17 cellular contexts compared by ENCODE assay signal in the genomic region with DNA sequence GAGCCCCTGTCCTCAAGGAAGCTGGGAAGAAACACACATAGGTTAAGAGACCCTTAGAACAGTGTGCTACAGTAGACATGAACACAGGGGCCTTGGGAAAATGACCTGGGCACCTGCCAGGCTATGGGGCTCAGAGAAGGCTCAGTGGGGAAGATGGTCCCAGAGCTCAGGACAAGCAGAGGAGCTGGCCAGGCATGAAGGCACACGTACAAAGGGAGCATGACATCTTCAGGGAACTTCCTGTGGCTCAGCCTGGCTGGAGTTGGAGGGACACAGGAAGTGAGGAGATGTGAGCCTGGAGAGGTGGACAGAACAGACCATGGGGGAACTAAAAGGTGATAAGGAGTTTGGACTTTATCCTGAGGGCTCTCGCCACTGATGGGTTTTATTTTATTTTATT. TPM values are rescaled to one million over a fixed set of nuclear protein-coding genes. Genes with fewer than 3 reads are reported as not detected.
DNase-seq lines count a peak whose midpoint lies in the region; ATAC-seq, FAIRE-seq and TF ChIP-seq lines count a peak whose summit lies in the region.
"Had no signal": no experiment of that assay in that cellular context is flagged by ENCODE, and none has a peak within 500 bp of the region (broad histone marks: within the 10 kb centered on the region; RNA-seq: fewer than 3 reads in every experiment).

No MANE protein-coding gene starts in this region.

- no peak overlapping the region for H3K4me2 ChIP-seq in endothelial cell of umbilical vein (ENCODE audit: insufficient read depth, low read length)
- H3K4me2 ChIP-seq: GM23338 had no signal

- no peaks in the 10 kb centered on the region for H4K20me1 ChIP-seq in endothelial cell of umbilical vein (replicated peaks; ENCODE audit: control insufficient read depth, extremely low read depth, insufficient read depth, low read length)

- intact Hi-C loops in left ventricle myocardium inferior (cut with micrococcal nuclease), result no loop called here
- intact Hi-C loops in Right ventricle myocardium superior (cut with DNase I), result no loop called here
- intact Hi-C loops in endothelial cell of umbilical vein (cut with micrococcal nuclease), result no loop called here
- intact Hi-C loops in naive thymus-derived CD4-positive, alpha-beta T cell (cut with micrococcal nuclease), result no loop called here
- intact Hi-C loops in upper lobe of right lung (cut with DNase I), result no loop called here

- peak overlapping the region in 1 of 10 donors; percentile 18 for H3K4me3 Mint-ChIP-seq in naive thymus-derived CD4-positive, alpha-beta T cell
- H3K4me3 Mint-ChIP-seq: activated CD4-positive, alpha-beta memory T cell treated with anti-CD3 and anti-CD28 coated beads, Interleukin-2, amount 10 ng/mL, durations not matched to agents 7 days and 5 days; endodermal cell; GM23338 had no signal

- no TSS peak for BruUV-seq in endothelial cell of umbilical vein (replicated peaks; lab: Mats Ljungman, UMichigan)

- H3K36me3 ChIP-seq in left ventricle myocardium inferior, result peaks cover 40% of the 10 kb centered on the region
- peaks cover 22 to 33% of the 10 kb centered on the region in 2 experiments for H3K36me3 ChIP-seq in endothelial cell of umbilical vein (ENCODE audit: control insufficient read depth in 2 of 2, extremely low read depth in 1 of 2, insufficient read depth in 2 of 2, low read length in 2 of 2)
- H3K36me3 ChIP-seq in naive thymus-derived CD4-positive, alpha-beta T cell (ENCODE audit: control insufficient read depth in 2 of 3, insufficient read depth in 3 of 3, low read length in 3 of 3), result peaks cover 0 to 24% (median 0%) of the 10 kb centered on the region in 3 experiments
- peaks cover 32% of the 10 kb centered on the region for H3K36me3 ChIP-seq in upper lobe of right lung
- H3K36me3 ChIP-seq: neutrophil had no signal

- H3K4me1 ChIP-seq in left ventricle myocardium inferior (peaks cover 96% of the 10 kb centered on the region), endothelial cell of umbilical vein (ENCODE audit: control insufficient read depth, extremely low read depth, insufficient read depth, low read length) (peaks cover 50% of the 10 kb centered on the region), upper lobe of right lung (peaks cover 37% of the 10 kb centered on the region)
- H3K4me1 ChIP-seq in naive thymus-derived CD4-positive, alpha-beta T cell (ENCODE audit: control insufficient read depth in 2 of 2, insufficient read depth in 2 of 2, low read length in 2 of 2), result peaks cover 26 to 34% of the 10 kb centered on the region in 2 donors

- DNase-seq in left ventricle myocardium inferior, result no peak
- DNase-seq in Right ventricle myocardium superior, result no peak
- DNase-seq in endothelial cell of umbilical vein (ENCODE audit: low read depth, low spot score), result no peak
- no peak for DNase-seq in naive thymus-derived CD4-positive, alpha-beta T cell
- DNase-seq in upper lobe of right lung, result no peak
- no peak for DNase-seq in kidney glomerular epithelial cell (lab: John Stamatoyannopoulos, UW)
- DNase-seq in AG08396 (ENCODE audit: low spot score), result no peak
- DNase-seq in NCI-H510A treated with DMSO at 0.1 percent for 48 hours (lab: John Stamatoyannopoulos, UW), result no peak
- DNase-seq: activated CD4-positive, alpha-beta memory T cell treated with anti-CD3 and anti-CD28 coated beads, Interleukin-2, amount 10 ng/mL, durations not matched to agents 7 days and 5 days; activated effector memory CD4-positive, alpha-beta T cell treated with anti-CD3 and anti-CD28 coated beads, Interleukin-2, amount 50 U/mL, for 16 hours; DMS 273 treated with DMSO at 0.1 percent for 48 hours; endodermal cell; NK-92 treated with Interleukin-12 subunit alpha and Interleukin-12 subunit beta, amount 100 ng/mL, for 24 hours; stimulated activated naive CD4-positive, alpha-beta T cell treated with Interleukin-2 at 50 U/mL for 16 hours had no signal

- peak; percentile 48 for FAIRE-seq in endothelial cell of umbilical vein (lab: Jason Lieb, UNC)

- peaks cover 32% of the 10 kb centered on the region for H3K79me2 ChIP-seq in endothelial cell of umbilical vein (ENCODE audit: control insufficient read depth, insufficient read depth, low read length)

- dilution Hi-C loops in endothelial cell of umbilical vein (cut with MboI; ENCODE audit: extremely low pct_ligation_motif_present, low sequenced_read_pairs), result no loop called here

- peak overlapping the region in 5 of 9 donors; percentile 60 to 91 (median 75) for H3K27ac Mint-ChIP-seq in naive thymus-derived CD4-positive, alpha-beta T cell
- H3K27ac Mint-ChIP-seq: activated CD4-positive, alpha-beta memory T cell treated with anti-CD3 and anti-CD28 coated beads, Interleukin-2, amount 10 ng/mL, durations not matched to agents 7 days and 5 days; endodermal cell; GM23338 had no signal

- H2AFZ ChIP-seq in endothelial cell of umbilical vein (ENCODE audit: low read depth, low read length), result no peak overlapping the region
- H2AFZ ChIP-seq: GM23338 had no signal

- H3K4me1 Mint-ChIP-seq in naive thymus-derived CD4-positive, alpha-beta T cell, result peaks cover 37 to 56% (median 52%) of the 10 kb centered on the region in 7 donors

- POLR2A ChIA-PET in endothelial cell of umbilical vein (lab: Charles Lee), result interaction anchor here (0.6 kb wide), 1 partner anchor 137 kb away, joined by 10 read pairs; no protein-coding TSS in a partner anchor
- POLR2A ChIA-PET in naive thymus-derived CD4-positive, alpha-beta T cell (lab: Charles Lee), result no interaction called here

- no peaks in the 10 kb centered on the region for H3K9me1 ChIP-seq in endothelial cell of umbilical vein (replicated peaks; ENCODE audit: control insufficient read depth, extremely low read depth, insufficient read depth, low read length)

- H3K36me3 Mint-ChIP-seq in naive thymus-derived CD4-positive, alpha-beta T cell, result peaks cover 0 to 9% (median 2%) of the 10 kb centered on the region in 5 donors

- peaks cover 0 to 33% (median 4%) of the 10 kb centered on the region in 5 donors for H3K27me3 Mint-ChIP-seq in naive thymus-derived CD4-positive, alpha-beta T cell

- H3K9me3 ChIP-seq in left ventricle myocardium inferior (replicated peaks) (no peaks in the 10 kb centered on the region), endothelial cell of umbilical vein (replicated peaks; ENCODE audit: control insufficient read depth, insufficient read depth, low read length) (no peaks in the 10 kb centered on the region), upper lobe of right lung (no peaks in the 10 kb centered on the region)
- no peaks in the 10 kb centered on the region for H3K9me3 ChIP-seq in naive thymus-derived CD4-positive, alpha-beta T cell (ENCODE audit: control insufficient read depth in 2 of 3, low read length in 3 of 3)
- H3K9me3 ChIP-seq: neutrophil, SJSA1 had no signal

- no peaks in the 10 kb centered on the region for H3K27me3 ChIP-seq in left ventricle myocardium inferior (ENCODE audit: low read depth)
- no peaks in the 10 kb centered on the region for H3K27me3 ChIP-seq in endothelial cell of umbilical vein (ENCODE audit: control insufficient read depth in 2 of 2, insufficient read depth in 2 of 2, low read length in 2 of 2)
- H3K27me3 ChIP-seq in naive thymus-derived CD4-positive, alpha-beta T cell (ENCODE audit: control insufficient read depth in 2 of 2, insufficient read depth in 2 of 2, low read length in 2 of 2), result peaks cover 0 to 6% of the 10 kb centered on the region in 2 donors
- H3K27me3 ChIP-seq in upper lobe of right lung, result peaks cover 9% of the 10 kb centered on the region

- no peak overlapping the region for H3K9ac ChIP-seq in endothelial cell of umbilical vein (replicated peaks; ENCODE audit: extremely low read depth, insufficient read depth, low read length)

- peak overlapping the region; percentile 95 for H3K27ac ChIP-seq in left ventricle myocardium inferior (replicated peaks)
- H3K27ac ChIP-seq in endothelial cell of umbilical vein (ENCODE audit: insufficient read depth, low read depth, low read length), result no peak overlapping the region
- H3K27ac ChIP-seq in naive thymus-derived CD4-positive, alpha-beta T cell (ENCODE audit: low read depth, low read length), result no peak overlapping the region
- H3K27ac ChIP-seq in upper lobe of right lung, result peak overlapping the region; percentile 52
- H3K27ac ChIP-seq: neutrophil, SJSA1 had no signal

- peak overlapping the region; percentile 87 for H3K4me3 ChIP-seq in left ventricle myocardium inferior
- H3K4me3 ChIP-seq in endothelial cell of umbilical vein (replicated peaks in 1 of 3; ENCODE audit: insufficient read depth in 1 of 3, low read depth in 1 of 3, low read length in 3 of 3), result no peak overlapping the region
- no peak overlapping the region for H3K4me3 ChIP-seq in naive thymus-derived CD4-positive, alpha-beta T cell (ENCODE audit: low read length)
- peak overlapping the region; percentile 64 for H3K4me3 ChIP-seq in upper lobe of right lung
- H3K4me3 ChIP-seq: GM23338, SJSA1 had no signal

- ATAC-seq in Right ventricle myocardium superior (ENCODE audit: poor library complexity), result no peak
- ATAC-seq in naive thymus-derived CD4-positive, alpha-beta T cell, result no peak
- no peak for ATAC-seq in upper lobe of right lung
- ATAC-seq: GM23338 had no signal

- CTCF ChIA-PET in endothelial cell of umbilical vein (lab: Charles Lee), result interaction anchor here (2.8 to 15.5 kb wide), 3 partner anchors 35 to 47 kb away, joined by 13 to 204 read pairs (median 97); no protein-coding TSS in a partner anchor
- CTCF ChIA-PET in naive thymus-derived CD4-positive, alpha-beta T cell (lab: Charles Lee), result interaction anchor here (1.6 kb wide), 1 partner anchor 47 kb away, joined by 4 read pairs; no protein-coding TSS in a partner anchor

- no peak for TF ChIP-seq CTCF in left ventricle myocardium inferior (IDR thresholded peaks at IDR 0.05; ENCODE audit: borderline replicate concordance)
- TF ChIP-seq CTCF in endothelial cell of umbilical vein (IDR thresholded peaks at IDR 0.05; ENCODE audit: extremely low read depth in 1 of 2, insufficient read depth in 1 of 2, low read depth in 1 of 2, low read length in 2 of 2), result no peak
- TF ChIP-seq CTCF in upper lobe of right lung (IDR thresholded peaks at IDR 0.05), result no peak

- TF ChIP-seq POLR2A in endothelial cell of umbilical vein (IDR thresholded peaks at IDR 0.05; ENCODE audit: low read depth, low read length), result no peak

- no peaks in the 10 kb centered on the region for H3K9me3 Mint-ChIP-seq in naive thymus-derived CD4-positive, alpha-beta T cell
- H3K9me3 Mint-ChIP-seq: activated CD4-positive, alpha-beta memory T cell treated with anti-CD3 and anti-CD28 coated beads, Interleukin-2, amount 10 ng/mL, durations not matched to agents 7 days and 5 days; endodermal cell; GM23338 had no signal

RNA-seq across cellular contexts. Expression of gene SLC50A1, which starts 3.8 kb away (rescaled TPM):
- total RNA-seq in left ventricle myocardium inferior (8.2 TPM), Right ventricle myocardium superior (7.1 TPM), endothelial cell of umbilical vein (29.5 and 30.8 TPM in 2 replicates), upper lobe of right lung (44.7 TPM)
- polyA plus RNA-seq in endothelial cell of umbilical vein, result 66.1 and 70.4 TPM in 2 replicates
- polyA plus RNA-seq in endothelial cell of umbilical vein (2011; cell fraction: cytosol; rRNA removed), result 50.3 and 53.2 TPM in 2 replicates
- polyA plus RNA-seq in endothelial cell of umbilical vein (2011; cell fraction: nucleus; rRNA removed), result 19.9 and 27.1 TPM in 2 replicates
- polyA plus RNA-seq in endothelial cell of umbilical vein (2012), result 24.9 and 28.5 TPM in 2 replicates
- 37.9 and 44.6 TPM in 2 replicates for polyA minus RNA-seq in endothelial cell of umbilical vein
- polyA minus RNA-seq in endothelial cell of umbilical vein (2011; cell fraction: cytosol; rRNA and poly(A)+ RNA removed), result 24.1 TPM
- 9.4 and 13.5 TPM in 2 replicates for polyA minus RNA-seq in endothelial cell of umbilical vein (2011; cell fraction: nucleus; rRNA and poly(A)+ RNA removed)
- 10 to 100 TPM; 21.1 to 35.6 (median 24.3) TPM for total RNA-seq in naive thymus-derived CD4-positive, alpha-beta T cell
- 10 to 100 TPM; 51.0 to 64.8 TPM for polyA plus RNA-seq in naive thymus-derived CD4-positive, alpha-beta T cell

RNA-seq across cellular contexts. Expression of gene EFNA1, which starts 4.2 kb away (rescaled TPM):
- total RNA-seq in left ventricle myocardium inferior (42.9 TPM), Right ventricle myocardium superior (41.5 TPM), endothelial cell of umbilical vein (107 and 111 TPM in 2 replicates), upper lobe of right lung (178 TPM)
- polyA plus RNA-seq in endothelial cell of umbilical vein, result 289 and 295 TPM in 2 replicates
- polyA plus RNA-seq in endothelial cell of umbilical vein (2011; cell fraction: cytosol; rRNA removed), result 268 and 300 TPM in 2 replicates
- polyA plus RNA-seq in endothelial cell of umbilical vein (2011; cell fraction: nucleus; rRNA removed), result 383 and 395 TPM in 2 replicates
- polyA plus RNA-seq in endothelial cell of umbilical vein (2012), result 46.9 and 49.6 TPM in 2 replicates
- polyA minus RNA-seq in endothelial cell of umbilical vein, result 211 and 255 TPM in 2 replicates
- 133 TPM for polyA minus RNA-seq in endothelial cell of umbilical vein (2011; cell fraction: cytosol; rRNA and poly(A)+ RNA removed)
- polyA minus RNA-seq in endothelial cell of umbilical vein (2011; cell fraction: nucleus; rRNA and poly(A)+ RNA removed), result 87.5 and 107 TPM in 2 replicates
- 1 to 10 TPM in 4 of 5 experiments, not detected in 1; 4.0 to 7.3 (median 5.6) TPM for total RNA-seq in naive thymus-derived CD4-positive, alpha-beta T cell
- 10 to 100 TPM; 11.1 to 16.8 TPM for polyA plus RNA-seq in naive thymus-derived CD4-positive, alpha-beta T cell
- total RNA-seq: activated CD4-positive, alpha-beta memory T cell treated with anti-CD3 and anti-CD28 coated beads, Interleukin-2, amount 10 ng/mL, durations not matched to agents 7 days and 5 days had no signal

RNA-seq across cellular contexts. Expression of gene DPM3, which starts 8.5 kb away (rescaled TPM):
- 54.5 TPM for total RNA-seq in left ventricle myocardium inferior
- total RNA-seq in Right ventricle myocardium superior, result 49.4 TPM
- 69.6 and 78.8 TPM in 2 replicates for total RNA-seq in endothelial cell of umbilical vein
- 258 and 315 TPM in 2 replicates for polyA plus RNA-seq in endothelial cell of umbilical vein
- 105 and 126 TPM in 2 replicates for polyA plus RNA-seq in endothelial cell of umbilical vein (2011; cell fraction: cytosol; rRNA removed)
- 31.3 and 32.5 TPM in 2 replicates for polyA plus RNA-seq in endothelial cell of umbilical vein (2011; cell fraction: nucleus; rRNA removed)
- 62.2 and 63.4 TPM in 2 replicates for polyA plus RNA-seq in endothelial cell of umbilical vein (2012)
- polyA minus RNA-seq in endothelial cell of umbilical vein, result 16.3 and 17.2 TPM in 2 replicates
- polyA minus RNA-seq in endothelial cell of umbilical vein (2011; cell fraction: cytosol; rRNA and poly(A)+ RNA removed), result 39.9 TPM
- 3.8 and 6.2 TPM in 2 replicates for polyA minus RNA-seq in endothelial cell of umbilical vein (2011; cell fraction: nucleus; rRNA and poly(A)+ RNA removed)
- total RNA-seq in naive thymus-derived CD4-positive, alpha-beta T cell, result 10 to 100 TPM; 29.1 to 50.4 (median 43.8) TPM
- polyA plus RNA-seq in naive thymus-derived CD4-positive, alpha-beta T cell, result 100 to 1,000 TPM in 1 of 2 donors, 10 to 100 TPM in 1; 99.2 to 128 TPM
- total RNA-seq in upper lobe of right lung, result 71.1 TPM

RNA-seq across cellular contexts. Expression of gene KRTCAP2, which starts 41.3 kb away (rescaled TPM):
- total RNA-seq in left ventricle myocardium inferior (113 TPM), Right ventricle myocardium superior (121 TPM), endothelial cell of umbilical vein (170 and 207 TPM in 2 replicates), upper lobe of right lung (130 TPM)
- polyA plus RNA-seq in endothelial cell of umbilical vein, result 362 and 409 TPM in 2 replicates
- polyA plus RNA-seq in endothelial cell of umbilical vein (2011; cell fraction: cytosol; rRNA removed), result 298 and 301 TPM in 2 replicates
- 92.2 and 112 TPM in 2 replicates for polyA plus RNA-seq in endothelial cell of umbilical vein (2011; cell fraction: nucleus; rRNA removed)
- polyA plus RNA-seq in endothelial cell of umbilical vein (2012), result 200 and 222 TPM in 2 replicates
- polyA minus RNA-seq in endothelial cell of umbilical vein, result 246 and 346 TPM in 2 replicates
- 286 TPM for polyA minus RNA-seq in endothelial cell of umbilical vein (2011; cell fraction: cytosol; rRNA and poly(A)+ RNA removed)
- 38.0 and 44.5 TPM in 2 replicates for polyA minus RNA-seq in endothelial cell of umbilical vein (2011; cell fraction: nucleus; rRNA and poly(A)+ RNA removed)
- 100 to 1,000 TPM in 4 of 5 experiments, 10 to 100 TPM in 1; 97.4 to 236 (median 155) TPM for total RNA-seq in naive thymus-derived CD4-positive, alpha-beta T cell
- polyA plus RNA-seq in naive thymus-derived CD4-positive, alpha-beta T cell, result 100 to 1,000 TPM; 450 to 469 TPM

RNA-seq across cellular contexts. Expression of gene TRIM46, which starts 41.8 kb away (rescaled TPM):
- 0.11 TPM for total RNA-seq in left ventricle myocardium inferior
- 0.08 TPM for total RNA-seq in Right ventricle myocardium superior
- 9.6 and 10.0 TPM in 2 replicates for total RNA-seq in endothelial cell of umbilical vein
- polyA plus RNA-seq in endothelial cell of umbilical vein, result 9.5 and 12.7 TPM in 2 replicates
- polyA plus RNA-seq in endothelial cell of umbilical vein (2011; cell fraction: cytosol; rRNA removed), result 4.9 and 5.8 TPM in 2 replicates
- 20.9 and 24.0 TPM in 2 replicates for polyA plus RNA-seq in endothelial cell of umbilical vein (2011; cell fraction: nucleus; rRNA removed)
- polyA plus RNA-seq in endothelial cell of umbilical vein (2012), result 5.6 and 7.1 TPM in 2 replicates
- polyA minus RNA-seq in endothelial cell of umbilical vein, result 7.2 and 10.3 TPM in 2 replicates
- polyA minus RNA-seq in endothelial cell of umbilical vein (2011; cell fraction: cytosol; rRNA and poly(A)+ RNA removed), result not detected
- polyA minus RNA-seq in endothelial cell of umbilical vein (2011; cell fraction: nucleus; rRNA and poly(A)+ RNA removed), result 10.0 and 11.3 TPM in 2 replicates
- 10 to 100 TPM in 1 of 5 experiments, 1 to 10 TPM in 4; 3.5 to 21.9 (median 4.1) TPM for total RNA-seq in naive thymus-derived CD4-positive, alpha-beta T cell
- 1 to 10 TPM in 1 of 2 donors, under 1 TPM in 1; 0.69 to 1.3 TPM for polyA plus RNA-seq in naive thymus-derived CD4-positive, alpha-beta T cell
- total RNA-seq in upper lobe of right lung, result 0.43 TPM

Comparison
In these comparisons a context has a peak if more than half of its experiments do, and no peak if none do; other contexts are left out.
1. H3K27ac ChIP-seq: peak in left ventricle myocardium inferior (single experiment) and upper lobe of right lung (single experiment); none in endothelial cell of umbilical vein (single experiment) and naive thymus-derived CD4-positive, alpha-beta T cell (single experiment).
2. H3K4me3 ChIP-seq: peak in left ventricle myocardium inferior (single experiment) and upper lobe of right lung (single experiment); none in endothelial cell of umbilical vein (0 of 3) and naive thymus-derived CD4-positive, alpha-beta T cell (single experiment).